Comparison of ENCODE assay signal across 8 cellular contexts in the genomic region with DNA sequence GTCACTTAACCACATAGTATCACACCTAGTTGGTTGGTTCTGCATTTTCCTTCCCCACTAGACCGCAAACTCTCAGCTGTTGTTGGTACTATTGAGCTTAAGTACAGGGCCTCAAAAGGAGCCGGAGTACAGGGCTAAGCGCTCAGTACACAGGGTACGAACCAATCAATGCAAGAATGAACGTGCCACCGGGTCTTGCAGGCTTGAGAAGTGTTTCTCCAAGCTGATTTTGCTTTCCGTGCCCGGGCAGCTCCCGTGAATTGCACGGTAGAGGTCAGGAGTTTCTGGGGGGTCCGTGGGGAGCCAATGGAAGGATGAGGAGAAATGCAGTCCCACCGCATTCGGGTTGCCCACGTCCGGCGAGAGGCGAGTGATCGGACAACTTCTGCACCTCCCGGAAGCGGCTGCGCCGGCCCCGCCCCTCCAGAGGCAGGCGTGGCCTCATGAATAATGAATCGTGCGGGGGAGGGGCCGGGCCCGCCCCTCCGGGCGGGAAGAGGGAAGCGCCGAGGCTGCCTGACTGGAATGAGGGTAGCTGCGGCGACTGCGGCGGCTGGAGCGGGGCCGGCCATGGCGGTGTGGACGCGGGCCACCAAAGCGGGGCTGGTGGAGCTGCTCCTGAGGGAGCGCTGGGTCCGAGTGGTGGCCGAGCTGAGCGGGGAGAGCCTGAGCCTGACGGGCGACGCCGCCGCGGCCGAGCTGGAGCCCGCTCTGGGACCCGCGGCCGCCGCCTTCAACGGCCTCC. TPM values are rescaled to one million over a fixed set of nuclear protein-coding genes. Genes with fewer than 3 reads are reported as not detected.
DNase-seq lines count a peak whose midpoint lies in the region; ATAC-seq, FAIRE-seq and TF ChIP-seq lines count a peak whose summit lies in the region.

A gene (plus strand): TSS at position 523 of the 745 bp plus-strand sequence. CDS start 3 bp downstream, at position 526.

- intact Hi-C loops in kidney (cut with DNase I), result loop anchor here (5.0 kb wide), 1 partner anchor 35 kb away; no protein-coding TSS in a partner anchor

- no peaks in the 10 kb centered on the region for H3K36me3 ChIP-seq in kidney (ENCODE audit: control insufficient read depth in 1 of 2, insufficient read depth in 2 of 2, low read length in 2 of 2)

- TF ChIP-seq CTCF in kidney (IDR thresholded peaks at IDR 0.05; ENCODE audit: borderline replicate concordance, extremely low read depth, insufficient read depth), result no peak

- peaks cover 10 to 20% of the 10 kb centered on the region in 2 donors for H3K4me1 ChIP-seq in kidney (ENCODE audit: control insufficient read depth in 1 of 2, insufficient read depth in 1 of 2, low read depth in 1 of 2, low read length in 2 of 2)

- peak; percentile 76 for ATAC-seq in GM18870 (IDR thresholded peaks at IDR 0.05; ENCODE audit: unreplicated experiment)
- ATAC-seq in HG03108 (IDR thresholded peaks at IDR 0.05; ENCODE audit: unreplicated experiment), result peak; percentile 77

- H3K9ac ChIP-seq in kidney (ENCODE audit: low read length in 2 of 2), result peak within 1 kb of the TSS; percentile 65 to 69

- DNase-seq in AG08395 (ENCODE audit: low spot score), result peak; percentile 94
- peak; percentile 87 for DNase-seq in NCI-H345 (lab: John Stamatoyannopoulos, UW)
- DNase-seq in activated CD4-positive, CD25-positive, alpha-beta regulatory T cell treated with anti-CD3 and anti-CD28 coated beads, Interleukin-2, amount 50 U/mL, for 72 hours, result peak; percentile 85
- DNase-seq in cerebellum (ENCODE audit: low spot score), result peak; percentile 96
- DNase-seq in kidney, result peak; percentile 97
- DNase-seq in stimulated activated CD4-positive, alpha-beta T cell treated with anti-CD3 and anti-CD28 coated beads, Interleukin-15, amount 100 ng/mL, for 24 hours, result peak; percentile 89

- FAIRE-seq in kidney (lab: Jason Lieb, UNC), result no peak

- peak within 1 kb of the TSS; percentile 89 to 92 for H3K27ac ChIP-seq in kidney (ENCODE audit: low read depth in 2 of 2, low read length in 2 of 2)

- H3K9me3 ChIP-seq in kidney (ENCODE audit: control insufficient read depth in 1 of 2, low read length in 2 of 2), result no peaks in the 10 kb centered on the region

- peak within 1 kb of the TSS; percentile 73 to 86 for H3K4me3 ChIP-seq in kidney (ENCODE audit: low read length in 2 of 2)

RNA-seq across cellular contexts. Expression of the gene that starts here (rescaled TPM):
- total RNA-seq in cerebellum (9.3 TPM), kidney (45.1 TPM)
- 4.8 TPM for polyA plus RNA-seq in kidney (ENCODE audit: insufficient read depth, low read depth, low replicate concordance)

Comparison
In these comparisons a context has a peak if more than half of its experiments do, and no peak if none do; other contexts are left out.
1. Peak in every context shown above with its lines: DNase-seq, ATAC-seq, H3K4me3 ChIP-seq and H3K27ac ChIP-seq.